9 cellular contexts compared by ENCODE assay signal in the genomic region with DNA sequence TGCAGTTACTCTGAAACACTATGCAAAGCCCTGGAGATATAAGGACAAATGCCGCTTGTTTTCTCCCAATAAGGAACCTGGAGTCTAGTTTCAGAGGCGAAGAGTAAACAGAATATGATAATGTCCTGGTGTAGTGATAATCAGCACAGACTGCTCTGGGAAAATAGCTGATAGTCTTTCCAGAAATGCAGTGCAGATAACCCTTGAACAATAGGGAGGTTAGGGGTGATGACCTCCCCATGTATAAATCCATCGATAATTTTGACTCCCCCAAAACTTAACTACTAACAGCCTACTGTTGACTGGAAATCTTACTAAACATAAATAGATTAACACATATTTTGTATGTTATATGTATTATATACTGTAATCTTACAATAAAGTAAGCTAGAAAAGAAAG.
"Had no signal": no experiment of that assay in that cellular context is flagged by ENCODE, and none has a peak within 500 bp of the region (broad histone marks: within the 10 kb centered on the region; RNA-seq: fewer than 3 reads in every experiment).

No MANE protein-coding gene starts in this region.

- DNase-seq: GM23248, GOT3, H7, HFFc6, IMR-90 had no signal

- H3K9me3 ChIP-seq: HAP-1 had no signal

- H2AFZ ChIP-seq: GM23248 had no signal

- H3K4me3 Mint-ChIP-seq: HFFc6 had no signal

- H3K27ac Mint-ChIP-seq: HFFc6 had no signal

- H3K9ac ChIP-seq: GM23248 had no signal

- ATAC-seq: HCT116, K562 had no signal

- H3K4me3 ChIP-seq: GM23248, HAP-1, K562 had no signal

- H3K36me3 ChIP-seq: HAP-1 had no signal

- H3K27ac ChIP-seq: GM23248, HL-60 had no signal

- FAIRE-seq: K562 had no signal
